ENCODE assay signal across 22 cellular contexts in the genomic region with DNA sequence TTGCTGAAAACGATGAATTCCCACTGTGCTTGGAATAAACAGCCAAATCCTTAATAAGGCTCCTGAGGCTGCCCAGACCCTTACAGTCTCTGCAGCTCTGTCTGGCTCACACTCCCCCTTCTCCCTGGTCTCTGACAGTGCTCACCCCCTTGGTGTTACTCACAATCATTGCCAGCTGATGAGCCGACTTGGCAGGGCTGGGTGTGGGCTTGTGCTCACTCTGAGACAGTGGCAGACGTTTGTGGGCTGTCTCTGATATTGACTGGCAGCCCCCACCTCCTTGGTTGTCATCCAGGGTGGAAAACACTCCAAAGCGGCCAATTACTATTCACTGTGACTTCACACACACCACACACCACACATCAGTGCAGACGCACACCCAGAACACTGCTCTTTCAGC.
DNase-seq lines count a peak whose midpoint lies in the region; ATAC-seq, FAIRE-seq and TF ChIP-seq lines count a peak whose summit lies in the region.
"Had no signal": no experiment of that assay in that cellular context is flagged by ENCODE, and none has a peak within 500 bp of the region (broad histone marks: within the 10 kb centered on the region; RNA-seq: fewer than 3 reads in every experiment).

No MANE protein-coding gene starts in this region.

- no peaks in the 10 kb centered on the region for H3K79me2 ChIP-seq in osteoblast (ENCODE audit: insufficient read depth, low read length)

- H3K4me1 ChIP-seq in left lung (peaks cover 0 to 4% of the 10 kb centered on the region in 2 donors), osteoblast (ENCODE audit: insufficient read depth, low read length) (no peaks in the 10 kb centered on the region), prostate gland (replicated peaks) (no peaks in the 10 kb centered on the region), thyroid gland (peaks cover 0 to 4% of the 10 kb centered on the region in 2 donors)

- H3K9me3 ChIP-seq in left lung (no peaks in the 10 kb centered on the region), osteoblast (ENCODE audit: low read depth, low read length) (no peaks in the 10 kb centered on the region), prostate gland (no peaks in the 10 kb centered on the region), thyroid gland (no peaks in the 10 kb centered on the region)

- WGBS in prostate gland = 61% methylated on average over 5 of the region's 5 CpGs
- 73 to 78% methylated on average over 5 of the region's 5 CpGs for WGBS in thyroid gland, 2 donors

- H4K20me1 ChIP-seq in osteoblast (ENCODE audit: insufficient read depth, low read length) = no peaks in the 10 kb centered on the region

- FAIRE-seq in bronchial epithelial cell (lab: Jason Lieb, UNC) = peak; percentile 52
- FAIRE-seq: GM18507 had no signal

- H3K4me3 ChIP-seq in bronchial epithelial cell (ENCODE audit: low read depth, low read length) (no peak overlapping the region), left lung (no peak overlapping the region), osteoblast (ENCODE audit: insufficient read depth, low read length) (no peak overlapping the region), prostate gland (no peak overlapping the region), thyroid gland (replicated peaks in 1 of 3) (no peak overlapping the region)

- no peak overlapping the region for H3K4me2 ChIP-seq in osteoblast (ENCODE audit: insufficient read depth, low read length)

- no peaks in the 10 kb centered on the region for H3K36me3 ChIP-seq in bronchial epithelial cell (ENCODE audit: control insufficient read depth, insufficient read depth, low read length)
- H3K36me3 ChIP-seq in left lung = no peaks in the 10 kb centered on the region
- H3K36me3 ChIP-seq in osteoblast (ENCODE audit: insufficient read depth, low read length) = no peaks in the 10 kb centered on the region
- H3K36me3 ChIP-seq in prostate gland = no peaks in the 10 kb centered on the region
- no peaks in the 10 kb centered on the region for H3K36me3 ChIP-seq in thyroid gland

- H2AFZ ChIP-seq in osteoblast (ENCODE audit: low read length) = no peak overlapping the region

- TF ChIP-seq POLR2A in prostate gland (IDR thresholded peaks at IDR 0.05) (no peak), thyroid gland (IDR thresholded peaks at IDR 0.05) (no peak)

- DNase-seq in NCI-H446 treated with DMSO at 0.1 percent for 48 hours (lab: John Stamatoyannopoulos, UW) = peak; percentile 99
- DNase-seq in bronchial epithelial cell (ENCODE audit: low read depth) = no peak
- DNase-seq in left lung = no peak
- peak; percentile 18 for DNase-seq in osteoblast (ENCODE audit: insufficient read length, low spot score, missing footprints)
- DNase-seq in prostate gland (ENCODE audit: low spot score) = no peak
- DNase-seq in putamen (ENCODE audit: low spot score) = no peak
- no peak for DNase-seq in thyroid gland
- DNase-seq: C1 segment of cervical spinal cord; CD4-positive, alpha-beta memory T cell; COR-L47; DMS53; H7; NCI-H1105 treated with DMSO at 0.1 percent for 48 hours; NCI-H146; NCI-H1930; NCI-H2107; NCI-H510A; SHP77 treated with DMSO at 0.1 percent for 48 hours had no signal

- intact Hi-C loops in left lung (cut with DNase I) = no loop called here
- intact Hi-C loops in prostate gland (cut with DNase I) = no loop called here
- intact Hi-C loops in thyroid gland (cut with DNase I) = no loop called here

- no peaks in the 10 kb centered on the region for H3K27me3 ChIP-seq in bronchial epithelial cell (ENCODE audit: control insufficient read depth, insufficient read depth, low read length)
- no peaks in the 10 kb centered on the region for H3K27me3 ChIP-seq in left lung
- H3K27me3 ChIP-seq in osteoblast (ENCODE audit: insufficient read depth, low read length) = no peaks in the 10 kb centered on the region
- no peaks in the 10 kb centered on the region for H3K27me3 ChIP-seq in prostate gland (replicated peaks; ENCODE audit: insufficient read depth)
- H3K27me3 ChIP-seq in thyroid gland = no peaks in the 10 kb centered on the region

- TF ChIP-seq CTCF in bronchial epithelial cell (IDR thresholded peaks at IDR 0.05; ENCODE audit: insufficient read depth, low read length, severe bottlenecking) (no peak), left lung (IDR thresholded peaks at IDR 0.05) (no peak), osteoblast (IDR thresholded peaks at IDR 0.05; ENCODE audit: extremely low read depth, low read depth, low read length) (no peak), prostate gland (IDR thresholded peaks at IDR 0.05) (no peak), thyroid gland (IDR thresholded peaks at IDR 0.05) (no peak)

- ATAC-seq in left lung = peak; percentile 11
- ATAC-seq: Panc1 had no signal

- no peak overlapping the region for H3K27ac ChIP-seq in left lung
- no peak overlapping the region for H3K27ac ChIP-seq in osteoblast (ENCODE audit: low read depth, low read length)
- no peak overlapping the region for H3K27ac ChIP-seq in prostate gland
- no peak overlapping the region for H3K27ac ChIP-seq in thyroid gland
- H3K27ac ChIP-seq: HL-60, RWPE1 had no signal

Comparison
In these comparisons a context has a peak if more than half of its experiments do, and no peak if none do; other contexts are left out.
1. DNase-seq: peak in NCI-H446 treated with DMSO at 0.1 percent for 48 hours (single experiment) and osteoblast (single experiment); none in bronchial epithelial cell (single experiment), left lung (0 of 2), prostate gland (single experiment), putamen (single experiment) and thyroid gland (0 of 2).